8 cellular contexts compared by ENCODE assay signal in genomic region chr1:25268143-25268465, GRCh38. TPM values are rescaled to one million over a fixed set of nuclear protein-coding genes. Genes with fewer than 3 reads are reported as not detected.
DNase-seq lines count a peak whose midpoint lies in the region; TF ChIP-seq lines count a peak whose summit lies in the region.
"Not testable (repeated sequence)": the region's sequence is repeated elsewhere in the genome, so short reads cannot be mapped to it uniquely, and the experiment has no call there.

No MANE protein-coding gene starts in this region.

- H3K79me2 ChIP-seq in neural progenitor cell (ENCODE audit: low read depth), result not testable (repeated sequence)

- not testable (repeated sequence) for H2AFZ ChIP-seq in neural progenitor cell (replicated peaks)

- not testable (repeated sequence) for H3K27ac ChIP-seq in SJCRH30; duodenal mucosa (ENCODE audit: low read depth, low read length); neural progenitor cell

- not testable (repeated sequence) for H3K9ac ChIP-seq in duodenal mucosa (ENCODE audit: low read depth in 1 of 2, low read length in 2 of 2); neural progenitor cell

- not testable (repeated sequence) for H3F3A ChIP-seq in neural progenitor cell (ENCODE audit: low read depth)

- TF ChIP-seq CTCF in AG04449 (IDR thresholded peaks at IDR 0.05; ENCODE audit: insufficient read depth, low read length, missing control alignments); HFF-Myc (IDR thresholded peaks at IDR 0.05; ENCODE audit: low read depth, low read length, missing control alignments); neural progenitor cell (IDR thresholded peaks at IDR 0.05): not testable (repeated sequence)

- intact Hi-C loops in activated T-helper 1 cell treated with anti-CD3 and anti-CD28 coated beads, Interleukin-12 subunit alpha, Interleukin-12 subunit beta, Interleukin-2, Interleukin-4 antibody, amounts not matched to agents 30 ng/mL and 10 ng/mL and 1 ng/mL, durations not matched to agents 14 hours and 24 hours and 36 hours (cut with micrococcal nuclease), result loop anchor here (1.0 to 5.0 kb wide), 3 partner anchors 21 to 69 kb away; partner anchors contain the start of genes RSRP1, SYF2 and TMEM50A

- H3K27me3 ChIP-seq in SJCRH30; duodenal mucosa (ENCODE audit: control insufficient read depth in 1 of 2, insufficient read depth in 2 of 2, low read length in 2 of 2); neural progenitor cell: not testable (repeated sequence)

- H3K9me3 Mint-ChIP-seq in activated T-helper 1 cell treated with anti-CD3 and anti-CD28 coated beads, Interleukin-12 subunit alpha, Interleukin-12 subunit beta, Interleukin-2, Interleukin-4 antibody, amounts not matched to agents 30 ng/mL and 10 ng/mL and 1 ng/mL, durations not matched to agents 14 hours and 24 hours and 36 hours; neural progenitor cell; stimulated activated naive CD8-positive, alpha-beta T cell treated with anti-CD3 and anti-CD28 coated beads, Interleukin-15, Interleukin-2, amounts not matched to agents 100 ng/mL and 50 ng/mL, for 24 hours: not testable (repeated sequence)

- H3K27ac Mint-ChIP-seq in activated T-helper 1 cell treated with anti-CD3 and anti-CD28 coated beads, Interleukin-12 subunit alpha, Interleukin-12 subunit beta, Interleukin-2, Interleukin-4 antibody, amounts not matched to agents 30 ng/mL and 10 ng/mL and 1 ng/mL, durations not matched to agents 14 hours and 24 hours and 36 hours, result peak overlapping the region; percentile 82
- not testable (repeated sequence) for H3K27ac Mint-ChIP-seq in neural progenitor cell; stimulated activated naive CD8-positive, alpha-beta T cell treated with anti-CD3 and anti-CD28 coated beads, Interleukin-15, Interleukin-2, amounts not matched to agents 100 ng/mL and 50 ng/mL, for 24 hours

- not testable (repeated sequence) for H3K4me1 ChIP-seq in SJCRH30; duodenal mucosa (ENCODE audit: control insufficient read depth in 1 of 2, insufficient read depth in 2 of 2, low read length in 2 of 2); neural progenitor cell

- H3K36me3 Mint-ChIP-seq in activated T-helper 1 cell treated with anti-CD3 and anti-CD28 coated beads, Interleukin-12 subunit alpha, Interleukin-12 subunit beta, Interleukin-2, Interleukin-4 antibody, amounts not matched to agents 30 ng/mL and 10 ng/mL and 1 ng/mL, durations not matched to agents 14 hours and 24 hours and 36 hours (ENCODE audit: low read depth); neural progenitor cell; stimulated activated naive CD8-positive, alpha-beta T cell treated with anti-CD3 and anti-CD28 coated beads, Interleukin-15, Interleukin-2, amounts not matched to agents 100 ng/mL and 50 ng/mL, for 24 hours (ENCODE audit: low read depth): not testable (repeated sequence)

- peak overlapping the region; percentile 12 for H3K4me3 ChIP-seq in AG04449 (ENCODE audit: low read depth, low read length)
- H3K4me3 ChIP-seq in HFF-Myc (replicated peaks; ENCODE audit: low read depth, low read length), result peak overlapping the region; percentile 49
- peak overlapping the region; percentile 49 for H3K4me3 ChIP-seq in SJCRH30
- peak overlapping the region; percentile 32 to 46 for H3K4me3 ChIP-seq in duodenal mucosa (ENCODE audit: low read depth in 1 of 2, low read length in 2 of 2)
- peak overlapping the region; percentile 14 for H3K4me3 ChIP-seq in iPS-11a (ENCODE audit: low read depth, low read length)
- H3K4me3 ChIP-seq in neural progenitor cell, result peak overlapping the region; percentile 50

- H3K36me3 ChIP-seq in SJCRH30; duodenal mucosa (ENCODE audit: control insufficient read depth in 1 of 2, insufficient read depth in 2 of 2, low read length in 2 of 2); neural progenitor cell: not testable (repeated sequence)

- POLR2A ChIA-PET in AG04449 (lab: Yijun Ruan, JAX), result not testable (repeated sequence)

- H3K4me2 ChIP-seq in neural progenitor cell, result peak overlapping the region; percentile 53

- not testable (repeated sequence) for H3K27me3 Mint-ChIP-seq in activated T-helper 1 cell treated with anti-CD3 and anti-CD28 coated beads, Interleukin-12 subunit alpha, Interleukin-12 subunit beta, Interleukin-2, Interleukin-4 antibody, amounts not matched to agents 30 ng/mL and 10 ng/mL and 1 ng/mL, durations not matched to agents 14 hours and 24 hours and 36 hours (ENCODE audit: insufficient read depth); neural progenitor cell (ENCODE audit: insufficient read depth, low read depth); stimulated activated naive CD8-positive, alpha-beta T cell treated with anti-CD3 and anti-CD28 coated beads, Interleukin-15, Interleukin-2, amounts not matched to agents 100 ng/mL and 50 ng/mL, for 24 hours

- DNase-seq in AG04449 (ENCODE audit: low read depth, low spot score); HFF-Myc (ENCODE audit: extremely low read depth, low read depth); SJCRH30; activated T-helper 1 cell treated with anti-CD3 and anti-CD28 coated beads, Interleukin-12 subunit alpha, Interleukin-12 subunit beta, Interleukin-2, Interleukin-4 antibody, amounts not matched to agents 30 ng/mL and 10 ng/mL and 1 ng/mL, durations not matched to agents 14 hours and 24 hours and 36 hours (ENCODE audit: low spot score); neural progenitor cell (ENCODE audit: low spot score): not testable (repeated sequence)

- CTCF ChIA-PET in AG04449 (lab: Yijun Ruan, JAX), result not testable (repeated sequence)

- H3K4me3 Mint-ChIP-seq in activated T-helper 1 cell treated with anti-CD3 and anti-CD28 coated beads, Interleukin-12 subunit alpha, Interleukin-12 subunit beta, Interleukin-2, Interleukin-4 antibody, amounts not matched to agents 30 ng/mL and 10 ng/mL and 1 ng/mL, durations not matched to agents 14 hours and 24 hours and 36 hours, result peak overlapping the region; percentile 78
- H3K4me3 Mint-ChIP-seq in neural progenitor cell, result peak overlapping the region; percentile 81
- peak overlapping the region; percentile 68 for H3K4me3 Mint-ChIP-seq in stimulated activated naive CD8-positive, alpha-beta T cell treated with anti-CD3 and anti-CD28 coated beads, Interleukin-15, Interleukin-2, amounts not matched to agents 100 ng/mL and 50 ng/mL, for 24 hours

- H4K20me1 ChIP-seq in neural progenitor cell (ENCODE audit: low read depth), result not testable (repeated sequence)

- H3K9me3 ChIP-seq in SJCRH30 (replicated peaks); duodenal mucosa (ENCODE audit: control insufficient read depth in 1 of 2, low read length in 2 of 2); neural progenitor cell (ENCODE audit: low read depth): not testable (repeated sequence)

- peaks cover 16% of the 10 kb centered on the region for H3K4me1 Mint-ChIP-seq in activated T-helper 1 cell treated with anti-CD3 and anti-CD28 coated beads, Interleukin-12 subunit alpha, Interleukin-12 subunit beta, Interleukin-2, Interleukin-4 antibody, amounts not matched to agents 30 ng/mL and 10 ng/mL and 1 ng/mL, durations not matched to agents 14 hours and 24 hours and 36 hours (ENCODE audit: low read depth)
- not testable (repeated sequence) for H3K4me1 Mint-ChIP-seq in neural progenitor cell; stimulated activated naive CD8-positive, alpha-beta T cell treated with anti-CD3 and anti-CD28 coated beads, Interleukin-15, Interleukin-2, amounts not matched to agents 100 ng/mL and 50 ng/mL, for 24 hours (ENCODE audit: low read depth)

RNA-seq across cellular contexts. Expression of gene RHD, which starts 4.2 kb away (rescaled TPM):
- not detected in 2 replicates for total RNA-seq in SJCRH30 (2014; rRNA removed; shearing (Covaris generic))
- total RNA-seq in activated T-helper 1 cell treated with anti-CD3 and anti-CD28 coated beads, Interleukin-12 subunit alpha, Interleukin-12 subunit beta, Interleukin-2, Interleukin-4 antibody, amounts not matched to agents 30 ng/mL and 10 ng/mL and 1 ng/mL, durations not matched to agents 14 hours and 24 hours and 36 hours, result not detected in 2 replicates
- not detected in 2 replicates for total RNA-seq in neural progenitor cell (ENCODE audit: low replicate concordance)

RNA-seq across cellular contexts. Expression of gene RSRP1, which starts 20.9 kb away (rescaled TPM):
- 45.3 and 58.0 TPM in 2 replicates for total RNA-seq in SJCRH30 (2014; rRNA removed; shearing (Covaris generic))
- 123 and 129 TPM in 2 replicates for total RNA-seq in activated T-helper 1 cell treated with anti-CD3 and anti-CD28 coated beads, Interleukin-12 subunit alpha, Interleukin-12 subunit beta, Interleukin-2, Interleukin-4 antibody, amounts not matched to agents 30 ng/mL and 10 ng/mL and 1 ng/mL, durations not matched to agents 14 hours and 24 hours and 36 hours
- total RNA-seq in neural progenitor cell (ENCODE audit: low replicate concordance), result 102 and 131 TPM in 2 replicates

RNA-seq across cellular contexts. Expression of gene SYF2, which starts 35.8 kb away (rescaled TPM):
- 39.3 and 43.2 TPM in 2 replicates for total RNA-seq in SJCRH30 (2014; rRNA removed; shearing (Covaris generic))
- 40.7 and 41.4 TPM in 2 replicates for total RNA-seq in activated T-helper 1 cell treated with anti-CD3 and anti-CD28 coated beads, Interleukin-12 subunit alpha, Interleukin-12 subunit beta, Interleukin-2, Interleukin-4 antibody, amounts not matched to agents 30 ng/mL and 10 ng/mL and 1 ng/mL, durations not matched to agents 14 hours and 24 hours and 36 hours
- 62.5 and 114 TPM in 2 replicates for total RNA-seq in neural progenitor cell (ENCODE audit: low replicate concordance)
